Comparison of ENCODE assay signal across 8 cellular contexts in the genomic region with DNA sequence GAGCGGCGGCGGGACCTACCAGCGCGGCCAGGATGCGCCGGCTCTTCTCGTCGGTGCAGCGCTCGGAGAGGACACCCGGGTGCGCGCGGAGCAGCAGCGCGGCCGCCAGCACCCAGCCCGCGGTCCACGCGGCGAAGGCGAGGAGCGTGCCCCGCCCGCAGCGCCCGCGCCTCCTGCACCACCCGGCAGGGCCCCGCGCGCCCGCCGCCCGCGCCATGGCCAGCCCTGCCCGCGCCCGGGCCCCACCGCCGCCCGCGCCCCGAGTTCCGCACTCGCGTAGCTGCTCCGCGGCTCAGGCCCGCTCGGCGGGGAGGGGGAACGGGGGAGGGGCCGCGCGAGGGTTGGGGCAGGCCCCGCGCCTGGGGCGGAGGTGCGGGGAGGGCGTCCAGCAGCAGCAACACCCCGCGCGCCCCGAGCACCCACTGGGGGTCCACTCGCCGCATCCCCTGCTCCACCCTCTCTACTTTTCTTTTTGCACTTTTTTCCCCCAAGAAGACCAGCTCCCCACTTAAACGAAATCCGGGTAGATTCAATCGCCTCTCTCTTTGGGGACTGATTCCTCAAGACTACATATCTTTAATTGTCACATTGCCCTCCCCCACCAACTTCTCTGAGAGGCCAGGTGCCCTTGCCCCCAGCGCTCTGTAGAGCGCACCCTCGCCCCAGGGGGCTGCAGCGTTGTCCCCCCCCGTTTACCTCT. TPM values are rescaled to one million over a fixed set of nuclear protein-coding genes. Genes with fewer than 3 reads are reported as not detected.
DNase-seq lines count a peak whose midpoint lies in the region; ATAC-seq and TF ChIP-seq lines count a peak whose summit lies in the region.

A gene (minus strand): TSS at position 266 of the 700 bp plus-strand sequence. CDS start 49 bp downstream, at position 217.

- peak within 1 kb of the TSS; percentile 40 for H3K4me2 ChIP-seq in mesenchymal stem cell (ENCODE audit: low read length, poor library complexity, severe bottlenecking)

- WGBS in mesenchymal stem cell = 2% methylated on average over 53 of the region's 77 CpGs

- H3K4me1 Mint-ChIP-seq in activated T-cell treated with anti-CD3 and anti-CD28 coated beads, Interleukin-2, amount 50 U/mL, for 24 hours (ENCODE audit: low read depth) = peaks cover 14% of the 10 kb centered on the region

- H3K36me3 ChIP-seq in mesenchymal stem cell (ENCODE audit: control insufficient read depth in 1 of 2, insufficient read depth in 2 of 2, low read depth in 1 of 2, low read length in 2 of 2) (no peaks in the 10 kb centered on the region), tibial artery (no peaks in the 10 kb centered on the region)

- no peak within 1 kb of the TSS for H3K27ac Mint-ChIP-seq in activated T-cell treated with anti-CD3 and anti-CD28 coated beads, Interleukin-2, amount 50 U/mL, for 24 hours

- H2BK120ac ChIP-seq in mesenchymal stem cell (ENCODE audit: low read depth, low read length) = no peak within 1 kb of the TSS

- no peak within 1 kb of the TSS for H4K91ac ChIP-seq in mesenchymal stem cell (ENCODE audit: low read length)

- ATAC-seq in GM18861 (IDR thresholded peaks at IDR 0.05; ENCODE audit: unreplicated experiment) (no peak), GM21390 (IDR thresholded peaks at IDR 0.05; ENCODE audit: unreplicated experiment) (no peak)

- H3K4me3 ChIP-seq in dorsolateral prefrontal cortex = peak within 1 kb of the TSS; percentile 51 to 87 (median 77)
- peak within 1 kb of the TSS in 1 of 2 experiments; percentile 31 for H3K4me3 ChIP-seq in mesenchymal stem cell (ENCODE audit: insufficient read depth in 1 of 2, low read depth in 1 of 2, low read length in 2 of 2)
- H3K4me3 ChIP-seq in tibial artery = peak within 1 kb of the TSS; percentile 13 to 45

- H3K4ac ChIP-seq in mesenchymal stem cell (ENCODE audit: low read depth in 1 of 2, low read length in 2 of 2) = no peak within 1 kb of the TSS

- H3K9me3 Mint-ChIP-seq in activated T-cell treated with anti-CD3 and anti-CD28 coated beads, Interleukin-2, amount 50 U/mL, for 24 hours = no peaks in the 10 kb centered on the region

- TF ChIP-seq CTCF in dorsolateral prefrontal cortex (IDR thresholded peaks at IDR 0.05 in 54 of 56, conservative IDR thresholded peaks at IDR 0.05 in 2 of 56; ENCODE audit: low read depth in 1 of 56, partially characterized antibody in 56 of 56) = no peak
- TF ChIP-seq CTCF in tibial artery (IDR thresholded peaks at IDR 0.05) = no peak

- peak within 1 kb of the TSS; percentile 61 for H3K4me3 Mint-ChIP-seq in activated T-cell treated with anti-CD3 and anti-CD28 coated beads, Interleukin-2, amount 50 U/mL, for 24 hours

- H3K14ac ChIP-seq in mesenchymal stem cell (ENCODE audit: low read length in 2 of 2) = no peak within 1 kb of the TSS

- H2BK5ac ChIP-seq in mesenchymal stem cell (ENCODE audit: low read depth, low read length, poor library complexity, severe bottlenecking) = no peak within 1 kb of the TSS

- H3K23ac ChIP-seq in mesenchymal stem cell (ENCODE audit: low read length in 2 of 2) = no peak within 1 kb of the TSS

- no peak within 1 kb of the TSS for H4K8ac ChIP-seq in mesenchymal stem cell (ENCODE audit: low read length)

- no peak within 1 kb of the TSS for H3K18ac ChIP-seq in mesenchymal stem cell (ENCODE audit: low read depth in 1 of 2, low read length in 2 of 2)

- H2AK5ac ChIP-seq in mesenchymal stem cell (ENCODE audit: low read length, severe bottlenecking) = no peak within 1 kb of the TSS

- no peak for DNase-seq in activated T-cell treated with anti-CD3 and anti-CD28 coated beads, Interleukin-2, amount 50 U/mL, for 24 hours
- DNase-seq in activated T-cell treated with anti-CD3 and anti-CD28 coated beads for 4 hours = no peak
- peak in 9 of 10 donors; percentile 40 to 80 (median 67) for DNase-seq in dorsolateral prefrontal cortex
- no peak for DNase-seq in mesenchymal stem cell
- no peak for DNase-seq in tibial artery
- no peak for DNase-seq in NCI-H446 treated with DMSO at 0.1 percent for 48 hours (lab: John Stamatoyannopoulos, UW)

- H3K79me1 ChIP-seq in mesenchymal stem cell (replicated peaks; ENCODE audit: low read length, poor library complexity, severe bottlenecking) = no peaks in the 10 kb centered on the region

- H2BK12ac ChIP-seq in mesenchymal stem cell (ENCODE audit: low read length in 2 of 2) = no peak within 1 kb of the TSS

- H2AFZ ChIP-seq in mesenchymal stem cell (ENCODE audit: low read depth, low read length) = no peak within 1 kb of the TSS

- H3K9me3 ChIP-seq in mesenchymal stem cell (ENCODE audit: control insufficient read depth, low read length) = no peaks in the 10 kb centered on the region
- no peaks in the 10 kb centered on the region for H3K9me3 ChIP-seq in tibial artery

- H3K27ac ChIP-seq in dorsolateral prefrontal cortex (peak within 1 kb of the TSS; percentile 8 to 98 (median 93)), mesenchymal stem cell (ENCODE audit: low read length, poor library complexity, severe bottlenecking) (no peak within 1 kb of the TSS), tibial artery (no peak within 1 kb of the TSS)

- no peaks in the 10 kb centered on the region for H3K36me3 Mint-ChIP-seq in activated T-cell treated with anti-CD3 and anti-CD28 coated beads, Interleukin-2, amount 50 U/mL, for 24 hours (ENCODE audit: low read depth)

- H3K27me3 Mint-ChIP-seq in activated T-cell treated with anti-CD3 and anti-CD28 coated beads, Interleukin-2, amount 50 U/mL, for 24 hours = peaks cover 51% of the 10 kb centered on the region

- H2BK15ac ChIP-seq in mesenchymal stem cell (ENCODE audit: low read depth, poor library complexity, severe bottlenecking) = no peak within 1 kb of the TSS

- H3K27me3 ChIP-seq in dorsolateral prefrontal cortex (peaks cover 0 to 13% (median 0%) of the 10 kb centered on the region in 45 donors), mesenchymal stem cell (ENCODE audit: control insufficient read depth in 1 of 2, insufficient read depth in 1 of 2, low read length in 2 of 2) (peaks cover 72 to 90% of the 10 kb centered on the region in 2 experiments), tibial artery (peaks cover 0 to 51% of the 10 kb centered on the region in 2 donors)

- H3K4me1 ChIP-seq in mesenchymal stem cell (ENCODE audit: control insufficient read depth, insufficient read depth, low read depth, low read length) (peaks cover 11% of the 10 kb centered on the region), tibial artery (peaks cover 0 to 18% (median 13%) of the 10 kb centered on the region in 4 donors)

- intact Hi-C loops in dorsolateral prefrontal cortex (cut with DNase I) (loop anchor here in 1 of 2 donors (5.0 kb wide), 1 partner anchor 40 kb away; a partner anchor contains a TSS), tibial artery (cut with DNase I; ENCODE audit: low total_unique reads) (no loop called here)

- H3K9ac ChIP-seq in mesenchymal stem cell (ENCODE audit: low read length) = no peak within 1 kb of the TSS

RNA-seq across cellular contexts. Expression of the gene that starts here (rescaled TPM):
- total RNA-seq in dorsolateral prefrontal cortex = 10 to 100 TPM in 76 of 120 experiments, 1 to 10 TPM in 44; 1.9 to 31.7 (median 11.6) TPM
- polyA plus RNA-seq in mesenchymal stem cell (2013, experiment 1 of 2) = not detected
- polyA plus RNA-seq in mesenchymal stem cell (2013, experiment 2 of 2) = not detected

Comparison
In these comparisons a context has a peak if more than half of its experiments do, and no peak if none do; other contexts are left out.
1. DNase-seq: peak in dorsolateral prefrontal cortex (9 of 10); none in activated T-cell treated with anti-CD3 and anti-CD28 coated beads, Interleukin-2, amount 50 U/mL, for 24 hours (single experiment), activated T-cell treated with anti-CD3 and anti-CD28 coated beads for 4 hours (single experiment), mesenchymal stem cell (single experiment), tibial artery (0 of 2) and NCI-H446 treated with DMSO at 0.1 percent for 48 hours (single experiment).
2. H3K27ac ChIP-seq: peak in dorsolateral prefrontal cortex (59 of 59); none in mesenchymal stem cell (single experiment) and tibial artery (0 of 2).